Comparison of ENCODE assay signal across 1 cellular context in genomic region chr7:20417260-20417659, GRCh38.
TF ChIP-seq lines count a peak whose summit lies in the region.

No MANE protein-coding gene starts in this region.

TF ChIP-seq in HepG2, 621 proteins besides CTCF, POLR2A, EP300 and RAD21 (continued from another document):
- TF ChIP-seq DZIP1 (CRISPR knock-in tag; IDR thresholded peaks at IDR 0.05) (no peak), TBL1XR1 (IDR thresholded peaks at IDR 0.05; ENCODE audit: borderline replicate concordance, low read length, partially characterized antibody) (no peak)
